ENCODE assay signal across 8 cellular contexts in the genomic region with DNA sequence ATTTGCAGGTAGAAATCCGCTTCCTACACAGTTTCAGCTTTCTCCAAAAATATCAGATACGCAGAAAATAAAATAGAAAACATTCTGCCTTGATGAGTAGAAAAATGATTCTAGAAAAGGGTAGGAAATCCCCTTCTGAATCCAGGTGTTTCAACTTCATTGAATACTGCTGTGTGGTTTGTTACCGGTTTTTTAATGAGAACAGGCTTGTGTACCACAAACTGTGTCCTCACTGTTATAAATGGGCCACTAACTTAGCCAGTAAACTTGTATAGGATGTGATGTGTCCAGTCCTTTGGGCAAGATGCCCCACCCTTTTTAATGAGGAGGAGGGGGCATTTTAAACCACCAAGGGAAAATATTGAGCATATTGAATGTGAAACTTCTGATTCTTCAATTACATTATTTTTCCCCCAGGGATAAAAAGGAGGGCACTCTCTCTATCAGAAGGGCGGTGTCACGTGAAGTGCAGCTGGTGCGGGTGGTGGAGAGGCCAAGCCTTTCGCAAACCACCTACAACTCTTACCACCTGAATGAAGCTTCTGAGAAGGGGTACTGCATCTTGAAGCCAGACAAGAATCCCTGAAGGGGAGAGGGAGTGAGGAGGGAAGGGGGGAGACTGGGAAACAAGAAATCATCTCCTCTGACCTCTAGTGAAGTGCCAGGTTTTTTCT. TPM values are rescaled to one million over a fixed set of nuclear protein-coding genes. Genes with fewer than 3 reads are reported as not detected.
A peak's percentile ranks its signal among the peaks of the same experiment; 100 is the strongest.
DNase-seq lines count a peak whose midpoint lies in the region; ATAC-seq and TF ChIP-seq lines count a peak whose summit lies in the region.

No MANE protein-coding gene starts in this region.

- H3K9me3 ChIP-seq in colonic mucosa: no peaks in the 10 kb centered on the region

- H3K36me3 ChIP-seq in colonic mucosa: no peaks in the 10 kb centered on the region

- peak overlapping the region; percentile 57 for H3K4me3 ChIP-seq in colonic mucosa

- H3K27me3 Mint-ChIP-seq in activated T-cell treated with anti-CD3 and anti-CD28 coated beads, Interleukin-2, amount 50 U/mL, for 24 hours: peaks cover 70% of the 10 kb centered on the region
- H3K27me3 Mint-ChIP-seq in naive B cell: peaks cover 41 to 74% (median 62%) of the 10 kb centered on the region in 3 donors

- H3K27me3 ChIP-seq in colonic mucosa: no peaks in the 10 kb centered on the region

- TF ChIP-seq CTCF in colonic mucosa (IDR thresholded peaks at IDR 0.05): no peak

- no peaks in the 10 kb centered on the region for H3K36me3 Mint-ChIP-seq in activated T-cell treated with anti-CD3 and anti-CD28 coated beads, Interleukin-2, amount 50 U/mL, for 24 hours (ENCODE audit: low read depth)
- H3K36me3 Mint-ChIP-seq in naive B cell: no peaks in the 10 kb centered on the region

- no peaks in the 10 kb centered on the region for H3K4me1 ChIP-seq in colonic mucosa

- intact Hi-C loops in colonic mucosa (cut with DNase I): no loop called here

- peaks cover 37% of the 10 kb centered on the region for H3K4me1 Mint-ChIP-seq in activated T-cell treated with anti-CD3 and anti-CD28 coated beads, Interleukin-2, amount 50 U/mL, for 24 hours (ENCODE audit: low read depth)
- H3K4me1 Mint-ChIP-seq in naive B cell: peaks cover 13 to 27% (median 16%) of the 10 kb centered on the region in 3 donors

- no peaks in the 10 kb centered on the region for H3K9me3 Mint-ChIP-seq in activated T-cell treated with anti-CD3 and anti-CD28 coated beads, Interleukin-2, amount 50 U/mL, for 24 hours
- H3K9me3 Mint-ChIP-seq in naive B cell: peaks cover 0 to 9% (median 0%) of the 10 kb centered on the region in 7 donors

- peak; percentile 42 for ATAC-seq in HG02571 (IDR thresholded peaks at IDR 0.05; ENCODE audit: unreplicated experiment)
- peak in 1 of 2 donors; percentile 30 for ATAC-seq in naive B cell (ENCODE audit: low read depth in 2 of 2)

- H3K27ac ChIP-seq in colonic mucosa: peak overlapping the region; percentile 62

- no peak for DNase-seq in activated T-cell treated with anti-CD3 and anti-CD28 coated beads, Interleukin-2, amount 50 U/mL, for 24 hours
- no peak for DNase-seq in activated T-cell treated with anti-CD3 and anti-CD28 coated beads, Interleukin-2, amount 50 U/mL, for 1 hour
- DNase-seq in NCI-H2227 treated with DMSO at 0.1 percent for 48 hours (lab: John Stamatoyannopoulos, UW) (peak; percentile 54), colonic mucosa (peak; percentile 41), naive B cell (no peak), DMS79 treated with DMSO at 0.1 percent for 48 hours (lab: John Stamatoyannopoulos, UW) (no peak), EL (no peak)

- peak overlapping the region; percentile 72 for H3K4me3 Mint-ChIP-seq in activated T-cell treated with anti-CD3 and anti-CD28 coated beads, Interleukin-2, amount 50 U/mL, for 24 hours
- peak overlapping the region; percentile 52 to 91 (median 82) for H3K4me3 Mint-ChIP-seq in naive B cell

- peak overlapping the region in 1 of 2 donors; percentile 63 for H3K9ac ChIP-seq in colonic mucosa (ENCODE audit: low read depth in 2 of 2, low read length in 2 of 2)

- no peak overlapping the region for H3K27ac Mint-ChIP-seq in activated T-cell treated with anti-CD3 and anti-CD28 coated beads, Interleukin-2, amount 50 U/mL, for 24 hours
- peak overlapping the region in 3 of 6 donors; percentile 60 to 71 (median 66) for H3K27ac Mint-ChIP-seq in naive B cell

RNA-seq across cellular contexts. Expression of a gene that starts 4.5 kb away (rescaled TPM):
- 1 to 10 TPM in 1 of 2 donors, under 1 TPM in 1; 0.79 to 1.5 TPM for total RNA-seq in colonic mucosa
- polyA plus RNA-seq in naive B cell (ENCODE audit: low read depth in 6 of 6): not detected

Comparison
In these comparisons a context has a peak if more than half of its experiments do, and no peak if none do; other contexts are left out.
1. DNase-seq: peak in NCI-H2227 treated with DMSO at 0.1 percent for 48 hours (single experiment) and colonic mucosa (single experiment); none in activated T-cell treated with anti-CD3 and anti-CD28 coated beads, Interleukin-2, amount 50 U/mL, for 24 hours (single experiment), activated T-cell treated with anti-CD3 and anti-CD28 coated beads, Interleukin-2, amount 50 U/mL, for 1 hour (single experiment), naive B cell (single experiment), DMS79 treated with DMSO at 0.1 percent for 48 hours (single experiment) and EL (single experiment).